Comparison of ENCODE assay signal across 16 cellular contexts in the genomic region with DNA sequence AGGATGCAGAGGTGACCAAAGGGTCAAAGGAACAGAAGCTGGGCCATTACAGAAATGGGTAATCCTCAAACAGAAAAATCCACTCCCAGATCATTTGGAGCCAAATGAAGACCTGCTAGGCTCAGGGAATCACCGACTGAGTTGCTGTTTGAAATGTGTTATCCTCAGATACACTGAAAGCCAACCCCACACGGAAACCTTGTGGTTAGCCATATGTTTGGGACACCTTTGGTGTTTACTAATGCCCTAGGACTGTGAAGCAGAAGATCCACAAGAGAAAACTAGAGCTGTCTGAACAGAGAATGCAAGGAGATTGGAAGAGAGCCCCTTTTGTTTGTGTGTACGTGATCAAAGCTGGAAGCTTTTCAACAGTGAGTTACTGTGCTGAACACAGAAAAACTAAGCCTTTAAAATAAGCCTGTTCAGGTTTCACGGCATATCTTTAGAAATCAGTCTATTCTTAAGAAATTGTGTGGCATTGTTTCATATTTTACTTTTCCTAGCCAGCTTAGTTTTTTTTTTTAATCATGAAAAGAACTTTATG.
DNase-seq lines count a peak whose midpoint lies in the region; ATAC-seq and TF ChIP-seq lines count a peak whose summit lies in the region.
"Had no signal": no experiment of that assay in that cellular context is flagged by ENCODE, and none has a peak within 500 bp of the region (broad histone marks: within the 10 kb centered on the region; RNA-seq: fewer than 3 reads in every experiment).

No MANE protein-coding gene starts in this region.

- H2AK5ac ChIP-seq in mesenchymal stem cell (ENCODE audit: low read length, severe bottlenecking) = no peak overlapping the region

- no peak overlapping the region for H4K8ac ChIP-seq in mesenchymal stem cell (ENCODE audit: low read length)

- peak overlapping the region in 4 of 5 experiments; percentile 28 to 78 (median 62) for H3K27ac Mint-ChIP-seq in brain
- H3K27ac Mint-ChIP-seq: activated CD4-positive, alpha-beta memory T cell treated with anti-CD3 and anti-CD28 coated beads, Interleukin-2, amount 10 ng/mL, durations not matched to agents 7 days and 5 days; naive thymus-derived CD8-positive, alpha-beta T cell; type B pancreatic cell had no signal

- peak overlapping the region; percentile 37 for H3K9ac ChIP-seq in mesenchymal stem cell (ENCODE audit: low read length)

- peak overlapping the region in 1 of 2 experiments; percentile 59 for H3K18ac ChIP-seq in mesenchymal stem cell (ENCODE audit: low read depth in 1 of 2, low read length in 2 of 2)

- H3K4me1 Mint-ChIP-seq in brain = peaks cover 36% of the 10 kb centered on the region
- H3K4me1 Mint-ChIP-seq: activated CD4-positive, alpha-beta memory T cell treated with anti-CD3 and anti-CD28 coated beads, Interleukin-2, amount 10 ng/mL, durations not matched to agents 7 days and 5 days had no signal

- H2BK15ac ChIP-seq in mesenchymal stem cell (ENCODE audit: low read depth, poor library complexity, severe bottlenecking) = no peak overlapping the region

- H3K4me3 Mint-ChIP-seq in brain = peak overlapping the region; percentile 41 to 65 (median 55)
- H3K4me3 Mint-ChIP-seq: activated CD4-positive, alpha-beta memory T cell treated with anti-CD3 and anti-CD28 coated beads, Interleukin-2, amount 10 ng/mL, durations not matched to agents 7 days and 5 days; naive thymus-derived CD8-positive, alpha-beta T cell; type B pancreatic cell had no signal

- H3K9me3 Mint-ChIP-seq in brain = no peaks in the 10 kb centered on the region
- H3K9me3 Mint-ChIP-seq: activated CD4-positive, alpha-beta memory T cell treated with anti-CD3 and anti-CD28 coated beads, Interleukin-2, amount 10 ng/mL, durations not matched to agents 7 days and 5 days had no signal

- no peak overlapping the region for H3K14ac ChIP-seq in mesenchymal stem cell (ENCODE audit: low read length in 2 of 2)

- DNase-seq in mesenchymal stem cell = peak; percentile 45
- DNase-seq in vagina (ENCODE audit: extremely low spot score in 2 of 2) = no peak
- DNase-seq: activated CD4-positive, alpha-beta memory T cell treated with anti-CD3 and anti-CD28 coated beads, Interleukin-2, amount 10 ng/mL, durations not matched to agents 7 days and 5 days; activated gamma-delta T cell treated with Interleukin-2 at 50 U/mL for 16 hours; DMS153; naive thymus-derived CD8-positive, alpha-beta T cell; T1000 had no signal

- H2AFZ ChIP-seq in ACC112 (ENCODE audit: low read length, unreplicated experiment) (peak overlapping the region; percentile 82), mesenchymal stem cell (ENCODE audit: low read depth, low read length) (no peak overlapping the region)

- H3K4me3 ChIP-seq in ACC112 (ENCODE audit: low read depth, low read length) (no peak overlapping the region), mesenchymal stem cell (ENCODE audit: insufficient read depth in 1 of 2, low read depth in 1 of 2, low read length in 2 of 2) (no peak overlapping the region), vagina (no peak overlapping the region)

- H3K27ac ChIP-seq in ACC112 (ENCODE audit: low read depth, low read length) (no peak overlapping the region), mesenchymal stem cell (ENCODE audit: low read length, poor library complexity, severe bottlenecking) (no peak overlapping the region), vagina (no peak overlapping the region)

- no peak overlapping the region for H2BK5ac ChIP-seq in mesenchymal stem cell (ENCODE audit: low read depth, low read length, poor library complexity, severe bottlenecking)

- peak overlapping the region in 1 of 2 experiments; percentile 81 for H3K4ac ChIP-seq in mesenchymal stem cell (ENCODE audit: low read depth in 1 of 2, low read length in 2 of 2)

- H3K23ac ChIP-seq in mesenchymal stem cell (ENCODE audit: low read length in 2 of 2) = no peak overlapping the region

- intact Hi-C loops in vagina (cut with DNase I) = no loop called here

- peak; percentile 52 for ATAC-seq in HG03378 (IDR thresholded peaks at IDR 0.05; ENCODE audit: unreplicated experiment)
- no peak for ATAC-seq in GM19397 (IDR thresholded peaks at IDR 0.05; ENCODE audit: unreplicated experiment)
- ATAC-seq in HG03095 (IDR thresholded peaks at IDR 0.05; ENCODE audit: unreplicated experiment) = no peak
- no peak for ATAC-seq in GM18520 (IDR thresholded peaks at IDR 0.05; ENCODE audit: unreplicated experiment)
- ATAC-seq: esophagus mucosa; HCT116; naive thymus-derived CD8-positive, alpha-beta T cell had no signal

- H3K27me3 Mint-ChIP-seq in brain = peaks cover 3% of the 10 kb centered on the region
- H3K27me3 Mint-ChIP-seq: activated CD4-positive, alpha-beta memory T cell treated with anti-CD3 and anti-CD28 coated beads, Interleukin-2, amount 10 ng/mL, durations not matched to agents 7 days and 5 days; naive thymus-derived CD8-positive, alpha-beta T cell; type B pancreatic cell had no signal

- no peak overlapping the region for H2BK12ac ChIP-seq in mesenchymal stem cell (ENCODE audit: low read length in 2 of 2)

- H3K4me1 ChIP-seq in ACC112 (ENCODE audit: control insufficient read depth, insufficient read depth, low read length, unreplicated experiment) (no peaks in the 10 kb centered on the region), mesenchymal stem cell (ENCODE audit: control insufficient read depth, insufficient read depth, low read depth, low read length) (no peaks in the 10 kb centered on the region), vagina (no peaks in the 10 kb centered on the region)

- no peak for TF ChIP-seq POLR2A in vagina (IDR thresholded peaks at IDR 0.05)

- no peak overlapping the region for H2BK120ac ChIP-seq in mesenchymal stem cell (ENCODE audit: low read depth, low read length)

- no peaks in the 10 kb centered on the region for H3K36me3 ChIP-seq in ACC112 (ENCODE audit: insufficient read depth, low read length)
- no peaks in the 10 kb centered on the region for H3K36me3 ChIP-seq in mesenchymal stem cell (ENCODE audit: control insufficient read depth in 1 of 2, insufficient read depth in 2 of 2, low read depth in 1 of 2, low read length in 2 of 2)
- no peaks in the 10 kb centered on the region for H3K36me3 ChIP-seq in vagina

- H4K91ac ChIP-seq in mesenchymal stem cell (ENCODE audit: low read length) = no peak overlapping the region

- H3K79me1 ChIP-seq in mesenchymal stem cell (replicated peaks; ENCODE audit: low read length, poor library complexity, severe bottlenecking) = no peaks in the 10 kb centered on the region

- H3K4me2 ChIP-seq in mesenchymal stem cell (ENCODE audit: low read length, poor library complexity, severe bottlenecking) = no peak overlapping the region

- H3K36me3 Mint-ChIP-seq in brain = no peaks in the 10 kb centered on the region
- H3K36me3 Mint-ChIP-seq: naive thymus-derived CD8-positive, alpha-beta T cell; type B pancreatic cell had no signal

- 46% methylated on average over 3 of the region's 4 CpGs for WGBS in mesenchymal stem cell

- H3K9me3 ChIP-seq in mesenchymal stem cell (ENCODE audit: control insufficient read depth, low read length) (no peaks in the 10 kb centered on the region), vagina (no peaks in the 10 kb centered on the region)

- H3K27me3 ChIP-seq in ACC112 (ENCODE audit: insufficient read depth, low read length) (no peaks in the 10 kb centered on the region), mesenchymal stem cell (ENCODE audit: control insufficient read depth in 1 of 2, insufficient read depth in 1 of 2, low read length in 2 of 2) (no peaks in the 10 kb centered on the region), vagina (no peaks in the 10 kb centered on the region)

- TF ChIP-seq CTCF in brain (conservative IDR thresholded peaks at IDR 0.05) = no peak
- no peak for TF ChIP-seq CTCF in vagina (IDR thresholded peaks at IDR 0.05)

- H3K79me2 ChIP-seq in ACC112 (ENCODE audit: control insufficient read depth, insufficient read depth, low read length, unreplicated experiment) = no peaks in the 10 kb centered on the region
